17 cellular contexts compared by ENCODE assay signal in the genomic region with DNA sequence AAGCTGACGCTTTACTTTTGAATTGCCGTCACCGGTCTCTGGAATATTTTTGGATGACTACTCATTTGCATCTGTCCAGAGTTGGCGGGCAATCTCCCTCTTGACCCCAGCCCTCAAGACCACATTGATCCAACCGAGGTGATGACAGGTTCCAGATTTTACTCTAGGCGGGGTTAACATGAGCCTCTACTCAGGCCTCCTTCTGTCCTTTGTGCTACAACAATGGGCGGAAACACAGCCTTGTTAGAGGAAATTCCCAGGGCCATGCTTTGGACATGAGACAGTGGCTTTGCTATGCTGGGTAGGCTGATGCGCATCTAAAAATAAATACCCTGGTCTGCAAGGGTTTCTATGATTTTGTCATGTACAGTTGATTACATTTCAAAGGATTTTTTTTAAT. TPM values are rescaled to one million over a fixed set of nuclear protein-coding genes. Genes with fewer than 3 reads are reported as not detected.
DNase-seq lines count a peak whose midpoint lies in the region; ATAC-seq and TF ChIP-seq lines count a peak whose summit lies in the region.
"Had no signal": no experiment of that assay in that cellular context is flagged by ENCODE, and none has a peak within 500 bp of the region (broad histone marks: within the 10 kb centered on the region; RNA-seq: fewer than 3 reads in every experiment).

No MANE protein-coding gene starts in this region.

- H3K4me1 ChIP-seq in SJCRH30 = no peaks in the 10 kb centered on the region; the same call in 1 of the 2 replicates
- H3K4me1 ChIP-seq in esophagus squamous epithelium = peaks cover 0 to 6% (median 0%) of the 10 kb centered on the region in 3 donors
- peaks cover 4% of the 10 kb centered on the region for H3K4me1 ChIP-seq in psoas muscle

- no peaks in the 10 kb centered on the region for H3K36me3 ChIP-seq in SJCRH30
- H3K36me3 ChIP-seq in esophagus squamous epithelium = no peaks in the 10 kb centered on the region
- H3K36me3 ChIP-seq in psoas muscle (ENCODE audit: insufficient read depth in 1 of 2, low read depth in 1 of 2) = no peaks in the 10 kb centered on the region

- H3K27ac ChIP-seq in SJCRH30 (no peak overlapping the region), esophagus squamous epithelium (peak overlapping the region in 3 of 4 donors; percentile 42 to 60 (median 53)), psoas muscle (peak overlapping the region; percentile 75)

- no peaks in the 10 kb centered on the region for H3K9me3 ChIP-seq in SJCRH30 (replicated peaks)
- no peaks in the 10 kb centered on the region for H3K9me3 ChIP-seq in esophagus squamous epithelium
- no peaks in the 10 kb centered on the region for H3K9me3 ChIP-seq in psoas muscle
- H3K9me3 ChIP-seq: SK-N-SH had no signal

- ATAC-seq in psoas muscle (peak; percentile 36 to 69 (median 61)), HG02571 (IDR thresholded peaks at IDR 0.05; ENCODE audit: unreplicated experiment) (no peak)
- ATAC-seq: PC-3 had no signal

- TF ChIP-seq CTCF in esophagus squamous epithelium (IDR thresholded peaks at IDR 0.05) (no peak), psoas muscle (IDR thresholded peaks at IDR 0.05) (no peak)

- 72 to 86% methylated on average over 8 of the region's 8 CpGs for WGBS in esophagus squamous epithelium, 2 donors
- 64 to 75% (median 71%) methylated on average over 8 of the region's 8 CpGs for WGBS in psoas muscle, 3 donors

- DNase-seq in SJCRH30 = peak; percentile 10 to 11
- DNase-seq in esophagus squamous epithelium (lab: John Stamatoyannopoulos, UW) = no peak
- DNase-seq in left kidney (ENCODE audit: low read depth, low spot score) = peak; percentile 36
- no peak for DNase-seq in psoas muscle
- DNase-seq in activated gamma-delta T cell treated with Interleukin-2 at 50 U/mL for 16 hours = no peak
- no peak for DNase-seq in iPS-NIHi11 (ENCODE audit: low spot score)
- DNase-seq in nucleus accumbens (lab: John Stamatoyannopoulos, UW) = no peak
- DNase-seq: activated CD4-positive, alpha-beta T cell treated with anti-CD3 and anti-CD28 coated beads, Interleukin-2, amount 10 ng/mL, durations not matched to agents 24 days and 14 days; CD4-positive, alpha-beta T cell; DMS79 treated with DMSO at 0.1 percent for 48 hours; H9; NCI-H2081; NCI-H748 treated with DMSO at 0.1 percent for 48 hours; PC-3; SK-N-SH had no signal

- H3K4me3 ChIP-seq in SJCRH30 (no peak overlapping the region), esophagus squamous epithelium (no peak overlapping the region), psoas muscle (no peak overlapping the region)

- H3K27me3 ChIP-seq in SJCRH30 (no peaks in the 10 kb centered on the region), esophagus squamous epithelium (no peaks in the 10 kb centered on the region), psoas muscle (ENCODE audit: insufficient read depth in 3 of 3, low read length in 2 of 3) (no peaks in the 10 kb centered on the region)

- no peak for TF ChIP-seq POLR2A in esophagus squamous epithelium (IDR thresholded peaks at IDR 0.05)

- intact Hi-C loops in esophagus squamous epithelium (cut with DNase I) = no loop called here
- intact Hi-C loops in psoas muscle (cut with DNase I) = no loop called here

RNA-seq across cellular contexts. Expression of a gene that starts 27.0 kb away (rescaled TPM):
- total RNA-seq in SJCRH30 (2014; rRNA removed; shearing (Covaris generic)) = 0.30 and 0.35 TPM in 2 replicates
- total RNA-seq in esophagus squamous epithelium (1 to 10 TPM; 1.1 to 9.5 (median 4.0) TPM), psoas muscle (10 to 100 TPM; 18.7 to 58.0 (median 22.4) TPM)
- 10 to 100 TPM; 14.3 to 23.3 (median 15.0) TPM for polyA plus RNA-seq in psoas muscle
- total RNA-seq: activated CD4-positive, alpha-beta T cell treated with anti-CD3 and anti-CD28 coated beads, Interleukin-2, amount 10 ng/mL, durations not matched to agents 24 days and 14 days; CD4-positive, alpha-beta T cell; H9 had no signal
- polyA plus RNA-seq: neural cell had no signal

Comparison
In these comparisons a context has a peak if more than half of its experiments do, and no peak if none do; other contexts are left out.
1. DNase-seq: peak in SJCRH30 (2 of 2) and left kidney (single experiment); none in esophagus squamous epithelium (single experiment), psoas muscle (0 of 2), activated gamma-delta T cell treated with Interleukin-2 at 50 U/mL for 16 hours (single experiment), iPS-NIHi11 (single experiment) and nucleus accumbens (0 of 56).